8 cellular contexts compared by ENCODE assay signal in the genomic region with DNA sequence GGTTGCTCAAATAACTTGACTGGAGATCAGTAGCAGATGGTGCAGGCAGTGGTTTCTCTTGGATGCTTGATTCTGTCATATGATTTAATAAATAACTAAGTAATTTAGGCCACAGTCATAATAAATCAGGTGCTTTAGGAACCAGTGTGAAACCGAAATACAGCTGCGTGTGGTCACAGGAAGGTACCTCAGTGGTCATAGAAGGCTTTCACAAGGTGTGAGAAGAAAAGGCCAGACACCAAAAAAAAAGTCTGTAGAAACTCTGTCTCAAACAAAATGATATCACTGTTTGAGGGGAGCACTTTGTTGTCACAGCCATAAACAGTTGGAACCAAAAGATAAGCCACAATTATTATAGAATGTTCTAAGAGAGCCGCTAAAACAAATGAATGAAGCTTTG. TPM values are rescaled to one million over a fixed set of nuclear protein-coding genes. Genes with fewer than 3 reads are reported as not detected.
A peak's percentile ranks its signal among the peaks of the same experiment; 100 is the strongest.
DNase-seq lines count a peak whose midpoint lies in the region; ATAC-seq and TF ChIP-seq lines count a peak whose summit lies in the region.

No MANE protein-coding gene starts in this region.

- no peak overlapping the region for H3K27ac ChIP-seq in RWPE1
- no peak overlapping the region for H3K27ac ChIP-seq in esophagus squamous epithelium

- H3K4me3 ChIP-seq in esophagus squamous epithelium: no peak overlapping the region

- TF ChIP-seq POLR2A in esophagus squamous epithelium (IDR thresholded peaks at IDR 0.05): no peak

- H3K9me3 Mint-ChIP-seq in central memory CD8-positive, alpha-beta T cell: no peaks in the 10 kb centered on the region

- peaks cover 0 to 16% (median 6%) of the 10 kb centered on the region in 3 donors for H3K4me1 ChIP-seq in esophagus squamous epithelium

- H3K27me3 Mint-ChIP-seq in central memory CD8-positive, alpha-beta T cell: no peaks in the 10 kb centered on the region

- no peaks in the 10 kb centered on the region for H3K36me3 ChIP-seq in esophagus squamous epithelium

- peak overlapping the region; percentile 42 for H3K27ac Mint-ChIP-seq in central memory CD8-positive, alpha-beta T cell (ENCODE audit: low read depth)

- POLR2A ChIA-PET in RWPE1 (lab: Yijun Ruan, JAX; ENCODE audit: low non-redundant PET): no interaction called here

- no peaks in the 10 kb centered on the region for H3K27me3 ChIP-seq in esophagus squamous epithelium

- DNase-seq in central memory CD8-positive, alpha-beta T cell (ENCODE audit: low spot score in 2 of 2): no peak
- no peak for DNase-seq in NCI-H774 (lab: John Stamatoyannopoulos, UW)
- no peak for DNase-seq in RWPE1 (ENCODE audit: low spot score)
- DNase-seq in epidermal melanocyte (ENCODE audit: insufficient read length, low spot score): no peak
- no peak for DNase-seq in esophagus squamous epithelium (lab: John Stamatoyannopoulos, UW)

- CTCF ChIA-PET in RWPE1 (lab: Yijun Ruan, JAX): no interaction called here

- WGBS in esophagus squamous epithelium, 2 donors: 49 to 73% methylated on average over 3 of the region's 3 CpGs

- no peaks in the 10 kb centered on the region for H3K9me3 ChIP-seq in esophagus squamous epithelium

- peaks cover 40% of the 10 kb centered on the region for H3K4me1 Mint-ChIP-seq in central memory CD8-positive, alpha-beta T cell

- TF ChIP-seq CTCF in RWPE1 (conservative IDR thresholded peaks at IDR 0.05; ENCODE audit: low read depth) (no peak), esophagus squamous epithelium (IDR thresholded peaks at IDR 0.05) (no peak)

- peak; percentile 93 for ATAC-seq in GM18502 (IDR thresholded peaks at IDR 0.05; ENCODE audit: poor library complexity, unreplicated experiment)
- ATAC-seq in GM21423 (IDR thresholded peaks at IDR 0.05; ENCODE audit: unreplicated experiment): peak; percentile 99
- peak; percentile 98 for ATAC-seq in HG03196 (IDR thresholded peaks at IDR 0.05; ENCODE audit: unreplicated experiment)
- no peak for ATAC-seq in central memory CD8-positive, alpha-beta T cell (replicated peaks; ENCODE audit: extremely low read depth, poor library complexity, severe bottlenecking)

- no peak overlapping the region for H3K4me3 Mint-ChIP-seq in central memory CD8-positive, alpha-beta T cell

- intact Hi-C loops in esophagus squamous epithelium (cut with DNase I): no loop called here

- H3K36me3 Mint-ChIP-seq in central memory CD8-positive, alpha-beta T cell (ENCODE audit: insufficient read depth): peaks cover 2% of the 10 kb centered on the region

RNA-seq across cellular contexts. Expression of a gene that starts 56.5 kb away (rescaled TPM):
- total RNA-seq in esophagus squamous epithelium: 1 to 10 TPM in 2 of 4 donors, under 1 TPM in 2; 0.27 to 4.1 (median 1.2) TPM
